In genomic region chr6:15522856-15523529, GRCh38 we compare ENCODE assay signal across 15 cellular contexts.
DNase-seq lines count a peak whose midpoint lies in the region; ATAC-seq and TF ChIP-seq lines count a peak whose summit lies in the region.
"Had no signal": no experiment of that assay in that cellular context is flagged by ENCODE, and none has a peak within 500 bp of the region (broad histone marks: within the 10 kb centered on the region; RNA-seq: fewer than 3 reads in every experiment).

No MANE protein-coding gene starts in this region.

- H3K9me3 Mint-ChIP-seq in activated CD4-positive, alpha-beta T cell treated with anti-CD3 and anti-CD28 coated beads, Interleukin-2, amount 10 ng/mL, durations not matched to agents 24 days and 14 days: no peaks in the 10 kb centered on the region
- no peaks in the 10 kb centered on the region for H3K9me3 Mint-ChIP-seq in IgD-negative memory B cell

- H3K4me1 ChIP-seq in foreskin keratinocyte (no peaks in the 10 kb centered on the region), sigmoid colon (peaks cover 0 to 8% (median 3%) of the 10 kb centered on the region in 4 donors)

- no peak overlapping the region for H3K27ac ChIP-seq in foreskin keratinocyte
- no peak overlapping the region for H3K27ac ChIP-seq in sigmoid colon
- H3K27ac ChIP-seq: PC-9 had no signal

- H3K4me3 Mint-ChIP-seq in activated CD4-positive, alpha-beta T cell treated with anti-CD3 and anti-CD28 coated beads, Interleukin-2, amount 10 ng/mL, durations not matched to agents 24 days and 14 days: no peak overlapping the region
- H3K4me3 Mint-ChIP-seq in IgD-negative memory B cell: no peak overlapping the region

- H3K9me3 ChIP-seq in sigmoid colon: no peaks in the 10 kb centered on the region

- peaks cover 7 to 62% (median 15%) of the 10 kb centered on the region in 4 donors for H3K36me3 ChIP-seq in sigmoid colon

- no peak for TF ChIP-seq POLR2A in sigmoid colon (IDR thresholded peaks at IDR 0.05)

- WGBS in sigmoid colon, 2 donors: 80 to 90% methylated on average over 16 of the region's 16 CpGs

- H3K27me3 ChIP-seq in foreskin keratinocyte: no peaks in the 10 kb centered on the region
- H3K27me3 ChIP-seq in sigmoid colon: no peaks in the 10 kb centered on the region

- TF ChIP-seq EP300 in sigmoid colon (IDR thresholded peaks at IDR 0.05): no peak

- H3K4me1 Mint-ChIP-seq in activated CD4-positive, alpha-beta T cell treated with anti-CD3 and anti-CD28 coated beads, Interleukin-2, amount 10 ng/mL, durations not matched to agents 24 days and 14 days: peaks cover 19% of the 10 kb centered on the region
- H3K4me1 Mint-ChIP-seq in IgD-negative memory B cell: peaks cover 9 to 15% (median 12%) of the 10 kb centered on the region in 3 donors

- H3K27me3 Mint-ChIP-seq in activated CD4-positive, alpha-beta T cell treated with anti-CD3 and anti-CD28 coated beads, Interleukin-2, amount 10 ng/mL, durations not matched to agents 24 days and 14 days: no peaks in the 10 kb centered on the region
- no peaks in the 10 kb centered on the region for H3K27me3 Mint-ChIP-seq in IgD-negative memory B cell

- ATAC-seq in foreskin keratinocyte: peak; percentile 43
- no peak for ATAC-seq in HG02840 (IDR thresholded peaks at IDR 0.05; ENCODE audit: low FRiP score, unreplicated experiment)
- no peak for ATAC-seq in GM18867 (IDR thresholded peaks at IDR 0.05; ENCODE audit: unreplicated experiment)
- no peak for ATAC-seq in GM18511 (IDR thresholded peaks at IDR 0.05; ENCODE audit: unreplicated experiment)
- ATAC-seq: activated CD4-positive, CD25-positive, alpha-beta regulatory T cell treated with anti-CD3 and anti-CD28 coated beads, Interleukin-2, amount 50 U/mL, for 24 hours had no signal

- no peak for TF ChIP-seq CTCF in foreskin keratinocyte (conservative IDR thresholded peaks at IDR 0.05)
- no peak for TF ChIP-seq CTCF in sigmoid colon (IDR thresholded peaks at IDR 0.05)

- peak overlapping the region; percentile 49 for H3K27ac Mint-ChIP-seq in activated CD4-positive, alpha-beta T cell treated with anti-CD3 and anti-CD28 coated beads, Interleukin-2, amount 10 ng/mL, durations not matched to agents 24 days and 14 days
- peak overlapping the region in 2 of 3 donors; percentile 59 to 72 for H3K27ac Mint-ChIP-seq in IgD-negative memory B cell

- H3K4me3 ChIP-seq in sigmoid colon: no peak overlapping the region
- H3K4me3 ChIP-seq: PC-9 had no signal

- H3K36me3 Mint-ChIP-seq in activated CD4-positive, alpha-beta T cell treated with anti-CD3 and anti-CD28 coated beads, Interleukin-2, amount 10 ng/mL, durations not matched to agents 24 days and 14 days (ENCODE audit: low read depth): peaks cover 64% of the 10 kb centered on the region
- peaks cover 11% of the 10 kb centered on the region for H3K36me3 Mint-ChIP-seq in IgD-negative memory B cell

- intact Hi-C loops in activated CD4-positive, alpha-beta T cell treated with anti-CD3 and anti-CD28 coated beads, Interleukin-2, amount 10 ng/mL, durations not matched to agents 24 days and 14 days (cut with micrococcal nuclease): loop anchor here (5.0 kb wide), 1 partner anchor 99 kb away; no protein-coding TSS in a partner anchor
- intact Hi-C loops in sigmoid colon (cut with DNase I): no loop called here

- DNase-seq in activated CD4-positive, alpha-beta T cell treated with anti-CD3 and anti-CD28 coated beads, Interleukin-2, amount 10 ng/mL, durations not matched to agents 24 days and 14 days: no peak
- DNase-seq in activated CD4-positive, alpha-beta T cell treated with anti-CD3 and anti-CD28 coated beads, Interleukin-2, amount 50 U/mL, for 48 hours: no peak
- DNase-seq in foreskin keratinocyte (peak in 1 of 2 donors; percentile 23), sigmoid colon (peak; percentile 34)
- DNase-seq: activated naive CD4-positive, alpha-beta T cell treated with anti-CD3 and anti-CD28 coated beads, Interleukin-2, amount 50 U/mL, for 16 hours; cerebellar nuclear complex; NCI-H524; PC-9; stimulated activated CD4-positive, alpha-beta T cell treated with anti-CD3 and anti-CD28 coated beads, Interleukin-4, amount 100 ng/mL, for 4 hours; stimulated activated naive CD4-positive, alpha-beta T cell treated with Interleukin-2 at 50 U/mL for 16 hours had no signal
